Comparison of ENCODE assay signal across 10 cellular contexts in genomic region chr22:19289475-19290161, GRCh38. TPM values are rescaled to one million over a fixed set of nuclear protein-coding genes. Genes with fewer than 3 reads are reported as not detected.
DNase-seq lines count a peak whose midpoint lies in the region; ATAC-seq and TF ChIP-seq lines count a peak whose summit lies in the region.
"Had no signal": no experiment of that assay in that cellular context is flagged by ENCODE, and none has a peak within 500 bp of the region (broad histone marks: within the 10 kb centered on the region; RNA-seq: fewer than 3 reads in every experiment).

No MANE protein-coding gene starts in this region.

- peak overlapping the region; percentile 60; the same call in 1 of the 2 replicates for H3K27ac ChIP-seq in RWPE1
- peak overlapping the region; percentile 97 for H3K27ac ChIP-seq in skeletal muscle tissue (ENCODE audit: low read depth, low read length)

- peaks cover 4% of the 10 kb centered on the region in 3 donors for H3K36me3 ChIP-seq in skeletal muscle tissue (ENCODE audit: control insufficient read depth in 3 of 3, insufficient read depth in 3 of 3, low read length in 3 of 3)

- no peaks in the 10 kb centered on the region for H3K9me3 ChIP-seq in skeletal muscle tissue (ENCODE audit: control insufficient read depth in 3 of 3, low read length in 3 of 3)

- no peaks in the 10 kb centered on the region for H3K27me3 ChIP-seq in skeletal muscle tissue (ENCODE audit: control insufficient read depth in 3 of 3, insufficient read depth in 3 of 3, low read length in 3 of 3)

- TF ChIP-seq CTCF in RWPE1 (conservative IDR thresholded peaks at IDR 0.05; ENCODE audit: low read depth) (no peak), fibroblast of mammary gland (conservative IDR thresholded peaks at IDR 0.05; ENCODE audit: control insufficient read depth, insufficient read depth, low read depth, low read length) (no peak)

- POLR2A ChIA-PET in RWPE1 (lab: Yijun Ruan, JAX; ENCODE audit: low non-redundant PET) = no interaction called here

- H3K4me1 ChIP-seq in skeletal muscle tissue (ENCODE audit: control insufficient read depth in 3 of 3, insufficient read depth in 3 of 3, low read length in 3 of 3) = peaks cover 55 to 67% (median 60%) of the 10 kb centered on the region in 3 donors

- intact Hi-C loops in left ventricle myocardium superior (cut with micrococcal nuclease) = no loop called here

- DNase-seq in activated T-cell treated with anti-CD3 and anti-CD28 coated beads for 48 hours (ENCODE audit: low read depth) (peak; percentile 1), activated T-cell treated with anti-CD3 and anti-CD28 coated beads for 4 hours (no peak), RWPE1 (ENCODE audit: low spot score) (no peak), fibroblast of mammary gland (ENCODE audit: low read depth) (peak; percentile 69), left ventricle myocardium superior (no peak), NCI-H146 (lab: John Stamatoyannopoulos, UW) (no peak)
- DNase-seq: C1 segment of cervical spinal cord; effector CD4-positive, alpha-beta T cell had no signal

- H3K9ac ChIP-seq in skeletal muscle tissue (ENCODE audit: low read depth in 1 of 3, low read length in 3 of 3) = peak overlapping the region; percentile 12 to 97 (median 96)

- CTCF ChIA-PET in RWPE1 (lab: Yijun Ruan, JAX) = no interaction called here

- no peak for ATAC-seq in left ventricle myocardium superior
- ATAC-seq in HG03135 (IDR thresholded peaks at IDR 0.05; ENCODE audit: unreplicated experiment) = no peak

- H3K4me3 ChIP-seq in fibroblast of mammary gland (ENCODE audit: control insufficient read depth, low read depth, low read length) = no peak overlapping the region
- H3K4me3 ChIP-seq in skeletal muscle tissue (ENCODE audit: low read length in 3 of 3) = peak overlapping the region; percentile 85 to 89 (median 88)

RNA-seq across cellular contexts. Expression of gene CLTCL1, which starts 1.9 kb away (rescaled TPM):
- total RNA-seq in skeletal muscle tissue (33.4 TPM), left ventricle myocardium superior (9.6 TPM)

Comparison
In these comparisons a context has a peak if more than half of its experiments do, and no peak if none do; other contexts are left out.
1. DNase-seq: peak in activated T-cell treated with anti-CD3 and anti-CD28 coated beads for 48 hours (single experiment) and fibroblast of mammary gland (single experiment); none in activated T-cell treated with anti-CD3 and anti-CD28 coated beads for 4 hours (single experiment), RWPE1 (single experiment), left ventricle myocardium superior (single experiment) and NCI-H146 (single experiment).